In genomic region chr14:70692210-70692609, GRCh38 we compare ENCODE assay signal across 19 cellular contexts. TPM values are rescaled to one million over a fixed set of nuclear protein-coding genes. Genes with fewer than 3 reads are reported as not detected.
DNase-seq lines count a peak whose midpoint lies in the region; ATAC-seq and TF ChIP-seq lines count a peak whose summit lies in the region.
"Had no signal": no experiment of that assay in that cellular context is flagged by ENCODE, and none has a peak within 500 bp of the region (broad histone marks: within the 10 kb centered on the region; RNA-seq: fewer than 3 reads in every experiment).

No MANE protein-coding gene starts in this region.

- H3K36me3 ChIP-seq in left lung = no peaks in the 10 kb centered on the region
- no peaks in the 10 kb centered on the region for H3K36me3 ChIP-seq in upper lobe of left lung
- H3K36me3 ChIP-seq: thyroid gland had no signal

- DNase-seq in DMS53 (lab: John Stamatoyannopoulos, UW) (peak; percentile 2), DMS53 treated with DMSO at 0.1 percent for 48 hours (lab: John Stamatoyannopoulos, UW; ENCODE audit: unreplicated experiment) (no peak), epithelial cell of esophagus (ENCODE audit: low read depth) (peak; percentile 88), left lung (peak in 1 of 2 donors; percentile 51), upper lobe of left lung (peak in 1 of 2 donors; percentile 58)
- no peak for DNase-seq in stimulated activated naive CD4-positive, alpha-beta T cell (lab: John Stamatoyannopoulos, UW)
- DNase-seq: CD4-positive, CD25-positive, alpha-beta regulatory T cell; EL; kidney; naive B cell; NCI-H2171 treated with DMSO at 0.1 percent for 48 hours; OCI-M1; stimulated activated CD4-positive, alpha-beta T cell treated with anti-CD3 and anti-CD28 coated beads, Interleukin-1b, Interleukin-23, amount 100 ng/mL, for 48 hours; T-helper 1 cell; thyroid gland had no signal

- H3K4me3 ChIP-seq in epithelial cell of esophagus (ENCODE audit: low read length) = no peak overlapping the region
- H3K4me3 ChIP-seq in left lung = no peak overlapping the region
- no peak overlapping the region for H3K4me3 ChIP-seq in upper lobe of left lung
- H3K4me3 ChIP-seq: thyroid gland had no signal

- 78 to 88% methylated on average over 10 of the region's 10 CpGs for WGBS in upper lobe of left lung, 2 donors

- H3K27ac ChIP-seq in left lung (peak overlapping the region in 1 of 2 donors; percentile 57), upper lobe of left lung (peak overlapping the region in 3 of 4 donors; percentile 24 to 49 (median 42))
- H3K27ac ChIP-seq: 22Rv1, thyroid gland had no signal

- ATAC-seq in left lung (peak; percentile 50), upper lobe of left lung (ENCODE audit: low FRiP score in 2 of 2) (peak in 1 of 2 donors; percentile 78), HG03378 (IDR thresholded peaks at IDR 0.05; ENCODE audit: unreplicated experiment) (no peak), HG02885 (IDR thresholded peaks at IDR 0.05; ENCODE audit: poor library complexity, unreplicated experiment) (no peak)
- ATAC-seq: activated CD4-positive, CD25-positive, alpha-beta regulatory T cell treated with anti-CD3 and anti-CD28 coated beads, Interleukin-2, amount 50 U/mL, for 24 hours had no signal

- no peak for TF ChIP-seq POLR2A in upper lobe of left lung (IDR thresholded peaks at IDR 0.05)

- intact Hi-C loops in left lung (cut with DNase I) = no loop called here

- no peak for TF ChIP-seq EP300 in upper lobe of left lung (IDR thresholded peaks at IDR 0.05)

- H3K9me3 ChIP-seq in left lung = no peaks in the 10 kb centered on the region
- no peaks in the 10 kb centered on the region for H3K9me3 ChIP-seq in upper lobe of left lung
- H3K9me3 ChIP-seq: thyroid gland had no signal

- H3K4me1 ChIP-seq in left lung = peaks cover 0 to 2% of the 10 kb centered on the region in 2 donors
- H3K4me1 ChIP-seq in upper lobe of left lung = peaks cover 0 to under 1% (median 0%) of the 10 kb centered on the region in 4 donors

- H3K27me3 ChIP-seq in left lung (no peaks in the 10 kb centered on the region), upper lobe of left lung (no peaks in the 10 kb centered on the region)
- H3K27me3 ChIP-seq: thyroid gland had no signal

- no peak for TF ChIP-seq CTCF in epithelial cell of esophagus (IDR thresholded peaks at IDR 0.05; ENCODE audit: insufficient read depth, low read depth, low read length, missing control alignments)
- no peak for TF ChIP-seq CTCF in left lung (IDR thresholded peaks at IDR 0.05)
- no peak for TF ChIP-seq CTCF in upper lobe of left lung (IDR thresholded peaks at IDR 0.05)

RNA-seq across cellular contexts. Expression of gene TTC9, which starts 50.5 kb away (rescaled TPM):
- total RNA-seq in left lung (1 to 10 TPM; 4.8 to 9.2 TPM), upper lobe of left lung (1 to 10 TPM; 3.1 to 8.6 (median 6.2) TPM)

Comparison
In these comparisons a context has a peak if more than half of its experiments do, and no peak if none do; other contexts are left out.
1. DNase-seq: peak in DMS53 (single experiment) and epithelial cell of esophagus (single experiment); none in DMS53 treated with DMSO at 0.1 percent for 48 hours (single experiment) and stimulated activated naive CD4-positive, alpha-beta T cell (0 of 6).